ENCODE assay signal across 8 cellular contexts in the genomic region with DNA sequence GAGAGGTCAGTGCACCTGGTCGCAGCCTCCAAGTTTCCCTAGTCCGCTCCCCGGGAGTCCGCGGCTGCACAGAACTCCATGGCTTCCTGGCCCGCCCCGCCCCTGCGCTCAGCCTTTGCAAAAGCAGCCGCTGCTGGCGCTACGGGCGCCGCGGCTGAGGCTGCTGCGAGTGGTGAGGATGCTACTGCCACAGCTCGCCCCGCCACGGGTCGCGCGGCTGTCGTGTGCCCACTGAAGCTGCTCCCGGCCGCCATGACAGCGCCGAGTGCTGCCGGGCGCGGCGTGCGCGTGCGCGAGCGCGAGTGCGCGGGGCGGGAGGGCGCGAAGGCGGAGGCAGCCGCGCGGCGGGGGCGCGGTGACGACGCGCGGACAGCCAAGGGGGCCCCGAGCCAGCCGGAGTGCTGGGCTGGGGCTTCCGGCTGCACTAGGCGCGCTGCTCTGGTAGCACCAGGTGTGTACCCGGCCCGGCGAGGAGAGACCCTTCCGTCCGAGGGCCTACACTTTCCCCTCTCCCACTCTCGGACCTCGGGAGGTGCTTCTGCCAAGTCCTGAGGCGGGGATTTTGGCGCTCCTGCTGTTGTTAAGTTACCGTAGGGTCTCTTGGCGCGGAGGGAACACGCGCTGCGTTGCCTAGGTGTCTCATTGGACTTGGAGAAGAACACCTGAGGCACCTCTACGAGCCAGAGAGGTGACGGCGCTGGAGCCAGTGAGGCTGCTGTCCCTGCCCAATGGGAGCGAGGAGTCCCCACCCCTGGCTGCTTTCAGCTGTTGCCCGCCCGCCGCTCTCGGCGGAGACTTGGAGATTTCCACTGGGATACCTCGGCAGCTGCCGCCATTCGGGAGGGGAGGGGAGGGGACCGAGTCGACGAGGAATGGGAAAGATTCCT. TPM values are rescaled to one million over a fixed set of nuclear protein-coding genes. Genes with fewer than 3 reads are reported as not detected.
DNase-seq lines count a peak whose midpoint lies in the region; ATAC-seq and TF ChIP-seq lines count a peak whose summit lies in the region.

No MANE protein-coding gene starts in this region.

- peaks cover 50% of the 10 kb centered on the region for H3K79me2 ChIP-seq in DOHH2 (ENCODE audit: control insufficient read depth, low read length)
- H3K79me2 ChIP-seq in KMS-11 (ENCODE audit: insufficient read depth, low read depth), result peaks cover 21% of the 10 kb centered on the region; the same call in 1 of the 2 replicates

- no peaks in the 10 kb centered on the region for H3K9me3 Mint-ChIP-seq in activated T-helper 17 cell treated with anti-CD3 and anti-CD28 coated beads, Interleukin-2, amount 50 U/mL, for 72 hours
- H3K9me3 Mint-ChIP-seq in nephron, result no peaks in the 10 kb centered on the region

- peaks cover 31% of the 10 kb centered on the region for H3K36me3 ChIP-seq in DOHH2 (ENCODE audit: control insufficient read depth, low read length)
- no peaks in the 10 kb centered on the region for H3K36me3 ChIP-seq in KMS-11 (ENCODE audit: insufficient read depth)
- peaks cover 3% of the 10 kb centered on the region; the same call in 1 of the 2 replicates for H3K36me3 ChIP-seq in Panc1 (ENCODE audit: control insufficient read depth, insufficient read depth, low read length)

- peak overlapping the region; percentile 98 for H3K27ac Mint-ChIP-seq in activated T-helper 17 cell treated with anti-CD3 and anti-CD28 coated beads, Interleukin-2, amount 50 U/mL, for 72 hours
- peak overlapping the region; percentile 93 to 98 (median 97) for H3K27ac Mint-ChIP-seq in nephron

- peak overlapping the region; percentile 96 for H3K9ac ChIP-seq in KMS-11

- H3K9me2 ChIP-seq in DOHH2 (replicated peaks; ENCODE audit: control insufficient read depth, low read length), result no peaks in the 10 kb centered on the region

- TF ChIP-seq CTCF in DOHH2 (IDR thresholded peaks at IDR 0.05; ENCODE audit: low read depth, low read length, poor library complexity, severe bottlenecking), result no peak
- TF ChIP-seq CTCF in KMS-11 (conservative IDR thresholded peaks at IDR 0.05; ENCODE audit: low read depth, low read length), result no peak
- no peak for TF ChIP-seq CTCF in Panc1 (IDR thresholded peaks at IDR 0.05)
- no peak for TF ChIP-seq CTCF in fibroblast of pulmonary artery (IDR thresholded peaks at IDR 0.05; ENCODE audit: low read length, missing control alignments)
- TF ChIP-seq CTCF in nephron (IDR thresholded peaks at IDR 0.05; ENCODE audit: unreplicated experiment in 3 of 3), result no peak

- no peaks in the 10 kb centered on the region for H3K27me3 Mint-ChIP-seq in activated T-helper 17 cell treated with anti-CD3 and anti-CD28 coated beads, Interleukin-2, amount 50 U/mL, for 72 hours
- no peaks in the 10 kb centered on the region for H3K27me3 Mint-ChIP-seq in nephron (ENCODE audit: low read depth)

- no peak for DNase-seq in Panc1 (ENCODE audit: low read depth, low spot score)
- peak; percentile 60 for DNase-seq in fibroblast of pulmonary artery (ENCODE audit: low read depth)
- DNase-seq in stimulated activated naive CD8-positive, alpha-beta T cell treated with anti-CD3 and anti-CD28 coated beads, Interleukin-15, Interleukin-2, amounts not matched to agents 100 U/mL and 50 U/mL, for 24 hours, result peak; percentile 85

- H3K4me2 ChIP-seq in DOHH2 (ENCODE audit: low read length) (peak overlapping the region; percentile 98), KMS-11 (peak overlapping the region; percentile 89)

- H3K27me3 ChIP-seq in DOHH2 (ENCODE audit: control insufficient read depth, low read length), result no peaks in the 10 kb centered on the region
- H3K27me3 ChIP-seq in KMS-11 (ENCODE audit: insufficient read depth, low read depth), result no peaks in the 10 kb centered on the region
- H3K27me3 ChIP-seq in Panc1 (ENCODE audit: control insufficient read depth, insufficient read depth, low read length), result no peaks in the 10 kb centered on the region

- H3K27ac ChIP-seq in DOHH2 (ENCODE audit: low read depth, low read length) (peak overlapping the region; percentile 92), KMS-11 (peak overlapping the region; percentile 91), Panc1 (ENCODE audit: low read length) (peak overlapping the region; percentile 87)

- no peaks in the 10 kb centered on the region for H3K9me3 ChIP-seq in DOHH2 (ENCODE audit: control insufficient read depth, insufficient read depth, low read length)
- no peaks in the 10 kb centered on the region for H3K9me3 ChIP-seq in Panc1 (ENCODE audit: control insufficient read depth, insufficient read depth, low read depth, low read length)

- BruUV-seq in Panc1 (replicated peaks; lab: Mats Ljungman, UMichigan), result no TSS peak

- intact Hi-C loops in Panc1 (cut with micrococcal nuclease; ENCODE audit: unreplicated experiment), result no loop called here

- H3K4me3 ChIP-seq in DOHH2 (ENCODE audit: low read length), result peak overlapping the region; percentile 93
- no peak overlapping the region for H3K4me3 ChIP-seq in KMS-11 (IDR thresholded peaks at IDR 0.05; ENCODE audit: insufficient read depth, low read depth, low read length)
- peak overlapping the region; percentile 79 to 95 for H3K4me3 ChIP-seq in Panc1 (ENCODE audit: low read depth in 2 of 2, low read length in 2 of 2)
- peak overlapping the region; percentile 95 for H3K4me3 ChIP-seq in fibroblast of pulmonary artery (replicated peaks; ENCODE audit: low read depth, low read length)

- CTCF ChIA-PET in Panc1 (lab: Charles Lee), result no interaction called here

- H2AFZ ChIP-seq in KMS-11 (ENCODE audit: low read depth), result peak overlapping the region; percentile 98

- ATAC-seq in GM21786 (IDR thresholded peaks at IDR 0.05; ENCODE audit: unreplicated experiment) (peak; percentile 59), Panc1 (peak; percentile 90)
- peak; percentile 80 for ATAC-seq in activated T-helper 17 cell treated with anti-CD3 and anti-CD28 coated beads, Interleukin-2, amount 50 U/mL, for 72 hours (replicated peaks)
- peak; percentile 92 for ATAC-seq in stimulated activated naive CD8-positive, alpha-beta T cell treated with anti-CD3 and anti-CD28 coated beads, Interleukin-15, Interleukin-2, amounts not matched to agents 100 U/mL and 50 U/mL, for 24 hours

- peaks cover 11% of the 10 kb centered on the region for H3K4me1 Mint-ChIP-seq in activated T-helper 17 cell treated with anti-CD3 and anti-CD28 coated beads, Interleukin-2, amount 50 U/mL, for 72 hours
- H3K4me1 Mint-ChIP-seq in nephron, result peaks cover 27% of the 10 kb centered on the region

- peaks cover 33% of the 10 kb centered on the region for H3K36me3 Mint-ChIP-seq in activated T-helper 17 cell treated with anti-CD3 and anti-CD28 coated beads, Interleukin-2, amount 50 U/mL, for 72 hours (ENCODE audit: low read depth)
- peaks cover 4% of the 10 kb centered on the region for H3K36me3 Mint-ChIP-seq in nephron (ENCODE audit: low read depth)

- in situ Hi-C loops in Panc1 (cut with HindIII; ENCODE audit: low pct_unique_long_range_greater_than_20kb, low sequenced_read_pairs), result no loop called here

- peak overlapping the region; percentile 98 for H3K4me3 Mint-ChIP-seq in activated T-helper 17 cell treated with anti-CD3 and anti-CD28 coated beads, Interleukin-2, amount 50 U/mL, for 72 hours
- H3K4me3 Mint-ChIP-seq in nephron, result peak overlapping the region; percentile 99 to 100 (median 99)

- H4K20me1 ChIP-seq in DOHH2 (ENCODE audit: control insufficient read depth, insufficient read depth, low read depth, low read length) (peaks cover 11% of the 10 kb centered on the region; the same call in 1 of the 2 replicates), KMS-11 (ENCODE audit: insufficient read depth) (no peaks in the 10 kb centered on the region)

- H3F3A ChIP-seq in DOHH2 (ENCODE audit: control insufficient read depth, insufficient read depth), result no peaks in the 10 kb centered on the region; the same call in 1 of the 2 replicates

- POLR2A ChIA-PET in Panc1 (lab: Charles Lee), result no interaction called here

- peaks cover 23% of the 10 kb centered on the region for H3K4me1 ChIP-seq in DOHH2 (ENCODE audit: control insufficient read depth, low read length)
- H3K4me1 ChIP-seq in KMS-11 (ENCODE audit: low read depth, poor library complexity, severe bottlenecking), result peaks cover 29% of the 10 kb centered on the region
- H3K4me1 ChIP-seq in Panc1 (ENCODE audit: control insufficient read depth, insufficient read depth, low read length), result peaks cover 6% of the 10 kb centered on the region

RNA-seq across cellular contexts. Expression of a gene that starts 0.6 kb away (rescaled TPM):
- total RNA-seq in Panc1 (2021; ENCODE audit: unreplicated experiment), result 26.4 TPM
- polyA plus RNA-seq in Panc1 (2012; ENCODE audit: insufficient read length), result 16.8 TPM
- 10 to 100 TPM; 65.2 to 83.4 TPM for total RNA-seq in activated T-helper 17 cell treated with anti-CD3 and anti-CD28 coated beads, Interleukin-2, amount 50 U/mL, for 72 hours
